In the genomic region with DNA sequence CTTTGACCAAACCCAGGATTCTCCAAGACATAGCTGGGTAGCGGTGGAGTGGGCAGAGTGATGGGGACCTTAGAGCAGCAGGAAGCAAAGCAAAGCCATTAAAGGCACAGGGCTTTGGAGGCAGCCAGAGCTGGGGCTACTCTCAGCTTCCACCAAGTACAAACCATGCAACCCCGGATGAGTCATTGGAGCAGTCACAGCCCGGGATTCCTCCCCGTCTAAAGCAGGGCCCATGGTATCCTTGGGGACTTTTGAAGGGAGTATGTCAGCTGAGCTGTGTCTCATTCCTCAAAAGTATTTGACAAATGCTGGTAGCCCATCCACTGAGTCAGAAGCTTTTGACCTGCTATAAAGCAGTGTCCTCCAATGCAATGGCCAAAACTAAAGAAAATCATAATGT, we compare ENCODE assay signal across 1 cellular context.
TF ChIP-seq lines count a peak whose summit lies in the region.

No MANE protein-coding gene starts in this region.

TF ChIP-seq in HCT116, 20 proteins besides CTCF, POLR2A, EP300 and RAD21 (continued from another document):
- TF ChIP-seq, protein P1, sequence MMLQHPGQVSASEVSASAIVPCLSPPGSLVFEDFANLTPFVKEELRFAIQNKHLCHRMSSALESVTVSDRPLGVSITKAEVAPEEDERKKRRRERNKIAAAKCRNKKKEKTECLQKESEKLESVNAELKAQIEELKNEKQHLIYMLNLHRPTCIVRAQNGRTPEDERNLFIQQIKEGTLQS (IDR thresholded peaks at IDR 0.05) = no peak
- TF ChIP-seq ZFX (IDR thresholded peaks at IDR 0.05) (no peak), ZNF274 (IDR thresholded peaks at IDR 0.05; ENCODE audit: low read depth, low read length) (no peak), EGR1 (IDR thresholded peaks at IDR 0.05; ENCODE audit: low read depth) (no peak), SRF (IDR thresholded peaks at IDR 0.05; ENCODE audit: low read depth) (no peak), CEBPB (IDR thresholded peaks at IDR 0.05; ENCODE audit: low read depth) (no peak), FOSL1 (IDR thresholded peaks at IDR 0.05; ENCODE audit: low read depth) (no peak), SP1 (IDR thresholded peaks at IDR 0.05; ENCODE audit: low read depth) (no peak), POLR2AphosphoS5 (IDR thresholded peaks at IDR 0.05; ENCODE audit: low read depth, low read length) (no peak), CBX3 (IDR thresholded peaks at IDR 0.05; ENCODE audit: low read depth) (no peak)
- TF ChIP-seq, protein P2, sequence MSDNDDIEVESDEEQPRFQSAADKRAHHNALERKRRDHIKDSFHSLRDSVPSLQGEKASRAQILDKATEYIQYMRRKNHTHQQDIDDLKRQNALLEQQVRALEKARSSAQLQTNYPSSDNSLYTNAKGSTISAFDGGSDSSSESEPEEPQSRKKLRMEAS (IDR thresholded peaks at IDR 0.05) = no peak
- TF ChIP-seq, protein P3, sequence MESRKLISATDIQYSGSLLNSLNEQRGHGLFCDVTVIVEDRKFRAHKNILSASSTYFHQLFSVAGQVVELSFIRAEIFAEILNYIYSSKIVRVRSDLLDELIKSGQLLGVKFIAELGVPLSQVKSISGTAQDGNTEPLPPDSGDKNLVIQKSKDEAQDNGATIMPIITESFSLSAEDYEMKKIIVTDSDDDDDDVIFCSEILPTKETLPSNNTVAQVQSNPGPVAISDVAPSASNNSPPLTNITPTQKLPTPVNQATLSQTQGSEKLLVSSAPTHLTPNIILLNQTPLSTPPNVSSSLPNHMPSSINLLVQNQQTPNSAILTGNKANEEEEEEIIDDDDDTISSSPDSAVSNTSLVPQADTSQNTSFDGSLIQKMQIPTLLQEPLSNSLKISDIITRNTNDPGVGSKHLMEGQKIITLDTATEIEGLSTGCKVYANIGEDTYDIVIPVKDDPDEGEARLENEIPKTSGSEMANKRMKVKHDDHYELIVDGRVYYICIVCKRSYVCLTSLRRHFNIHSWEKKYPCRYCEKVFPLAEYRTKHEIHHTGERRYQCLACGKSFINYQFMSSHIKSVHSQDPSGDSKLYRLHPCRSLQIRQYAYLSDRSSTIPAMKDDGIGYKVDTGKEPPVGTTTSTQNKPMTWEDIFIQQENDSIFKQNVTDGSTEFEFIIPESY (IDR thresholded peaks at IDR 0.05; ENCODE audit: extremely low read depth, insufficient replicate concordance, low read length) = no peak
